In genomic region chr11:44565746-44566558, GRCh38 we compare ENCODE assay signal across 8 cellular contexts. TPM values are rescaled to one million over a fixed set of nuclear protein-coding genes. Genes with fewer than 3 reads are reported as not detected.
A peak's percentile ranks its signal among the peaks of the same experiment; 100 is the strongest.
DNase-seq lines count a peak whose midpoint lies in the region; ATAC-seq, FAIRE-seq and TF ChIP-seq lines count a peak whose summit lies in the region.

No MANE protein-coding gene starts in this region.

- peak overlapping the region; percentile 85 for H3K27ac Mint-ChIP-seq in CD4-positive, alpha-beta T cell
- peak overlapping the region; percentile 65 to 98 (median 92) for H3K27ac Mint-ChIP-seq in naive B cell

- H3K4me3 ChIP-seq in KMS-11 (IDR thresholded peaks at IDR 0.05; ENCODE audit: insufficient read depth, low read depth, low read length) (no peak overlapping the region), bronchial epithelial cell (ENCODE audit: low read depth, low read length) (peak overlapping the region; percentile 71)

- peaks cover 79% of the 10 kb centered on the region for H3K4me1 Mint-ChIP-seq in CD4-positive, alpha-beta T cell (ENCODE audit: low read depth)
- peaks cover 57 to 89% (median 78%) of the 10 kb centered on the region in 3 donors for H3K4me1 Mint-ChIP-seq in naive B cell

- H3K4me1 ChIP-seq in KMS-11 (ENCODE audit: low read depth, poor library complexity, severe bottlenecking) = peaks cover 52% of the 10 kb centered on the region

- FAIRE-seq in bronchial epithelial cell (lab: Jason Lieb, UNC) = no peak

- in situ Hi-C loops in GM13977 (cut with MboI; ENCODE audit: low pct_unique_long_range_greater_than_20kb, low sequenced_read_pairs, unreplicated experiment) = no loop called here

- H2AFZ ChIP-seq in KMS-11 (ENCODE audit: low read depth) = peak overlapping the region; percentile 87; the same call in 1 of the 2 replicates

- H3K27me3 ChIP-seq in CD4-positive, alpha-beta T cell (ENCODE audit: control insufficient read depth, insufficient read depth, low read length) = no peaks in the 10 kb centered on the region
- no peaks in the 10 kb centered on the region for H3K27me3 ChIP-seq in KMS-11 (ENCODE audit: insufficient read depth, low read depth)
- H3K27me3 ChIP-seq in bronchial epithelial cell (ENCODE audit: control insufficient read depth, insufficient read depth, low read length) = no peaks in the 10 kb centered on the region

- no peak for DNase-seq in CD4-positive, alpha-beta T cell
- DNase-seq in bronchial epithelial cell (ENCODE audit: low read depth) (no peak), naive B cell (no peak), C1 segment of cervical spinal cord (lab: John Stamatoyannopoulos, UW) (no peak), GM13977 (ENCODE audit: low spot score) (no peak)

- H3K79me2 ChIP-seq in KMS-11 (ENCODE audit: insufficient read depth, low read depth) = no peaks in the 10 kb centered on the region

- peak overlapping the region; percentile 49; the same call in 1 of the 2 replicates for H3K9ac ChIP-seq in KMS-11

- H3K27me3 Mint-ChIP-seq in CD4-positive, alpha-beta T cell = no peaks in the 10 kb centered on the region
- H3K27me3 Mint-ChIP-seq in naive B cell = no peaks in the 10 kb centered on the region

- peak overlapping the region; percentile 80 for H3K4me2 ChIP-seq in KMS-11

- H3K27ac ChIP-seq in CD4-positive, alpha-beta T cell (ENCODE audit: low read depth, low read length) = peak overlapping the region; percentile 66
- no peak overlapping the region for H3K27ac ChIP-seq in KMS-11

- POLR2A ChIA-PET in CD4-positive, alpha-beta T cell (lab: Charles Lee) = interaction anchor here (0.6 to 3.8 kb wide), 12 partner anchors 9 to 686 kb away, joined by 3 to 38 read pairs (median 4); no protein-coding TSS in a partner anchor

- peak; percentile 22 for TF ChIP-seq CTCF in CD4-positive, alpha-beta T cell (IDR thresholded peaks at IDR 0.05)
- TF ChIP-seq CTCF in KMS-11 (conservative IDR thresholded peaks at IDR 0.05; ENCODE audit: low read depth, low read length) = no peak
- TF ChIP-seq CTCF in bronchial epithelial cell (IDR thresholded peaks at IDR 0.05; ENCODE audit: insufficient read depth, low read length, severe bottlenecking) = no peak
- no peak for TF ChIP-seq CTCF in GM13977 (IDR thresholded peaks at IDR 0.05; ENCODE audit: extremely low read depth, insufficient read depth, missing control alignments)

- CTCF ChIA-PET in CD4-positive, alpha-beta T cell (lab: Charles Lee) = interaction anchor here (1.4 to 13.1 kb wide), 3 partner anchors 9 to 51 kb away, joined by 5 to 168 read pairs (median 11); no protein-coding TSS in a partner anchor

- no peaks in the 10 kb centered on the region for H3K9me3 ChIP-seq in CD4-positive, alpha-beta T cell (ENCODE audit: control insufficient read depth, low read length)

- ATAC-seq in CD4-positive, alpha-beta T cell (ENCODE audit: poor library complexity) = no peak
- ATAC-seq in naive B cell (ENCODE audit: low read depth in 2 of 2) (no peak), esophagus mucosa (no peak), HG02642 (IDR thresholded peaks at IDR 0.05; ENCODE audit: poor library complexity, unreplicated experiment) (no peak)

- H3K36me3 ChIP-seq in KMS-11 (ENCODE audit: insufficient read depth) (no peaks in the 10 kb centered on the region), bronchial epithelial cell (ENCODE audit: control insufficient read depth, insufficient read depth, low read length) (peaks cover 4% of the 10 kb centered on the region)

- intact Hi-C loops in CD4-positive, alpha-beta T cell (cut with DNase I, micrococcal nuclease) = loop anchor here in 1 of 2 experiments (2.0 to 10.0 kb wide), 3 partner anchors 31 to 789 kb away; partner anchors contain the start of gene PRDM11

- no peaks in the 10 kb centered on the region for H4K20me1 ChIP-seq in KMS-11 (ENCODE audit: insufficient read depth)

- H3K9me3 Mint-ChIP-seq in CD4-positive, alpha-beta T cell = no peaks in the 10 kb centered on the region
- H3K9me3 Mint-ChIP-seq in naive B cell = no peaks in the 10 kb centered on the region

- peak overlapping the region; percentile 95 for H3K4me3 Mint-ChIP-seq in CD4-positive, alpha-beta T cell
- H3K4me3 Mint-ChIP-seq in naive B cell = peak overlapping the region; percentile 75 to 94 (median 92)

- no peaks in the 10 kb centered on the region for H3K36me3 Mint-ChIP-seq in CD4-positive, alpha-beta T cell (ENCODE audit: low read depth)
- H3K36me3 Mint-ChIP-seq in naive B cell = peaks cover 0 to 8% of the 10 kb centered on the region in 2 donors

RNA-seq across cellular contexts. Expression of gene CD82, which starts 0.5 kb away (rescaled TPM):
- total RNA-seq in CD4-positive, alpha-beta T cell = 10 to 100 TPM; 33.8 to 37.3 TPM
- total RNA-seq in bronchial epithelial cell (48.7 and 84.9 TPM in 2 replicates), esophagus mucosa (292 TPM)
- 100 to 1,000 TPM; 146 to 292 (median 225) TPM for polyA plus RNA-seq in naive B cell (ENCODE audit: low read depth in 6 of 6)
